In genomic region chr22:20749453-20749852, GRCh38 we compare ENCODE assay signal across 11 cellular contexts. TPM values are rescaled to one million over a fixed set of nuclear protein-coding genes. Genes with fewer than 3 reads are reported as not detected.
A peak's percentile ranks its signal among the peaks of the same experiment; 100 is the strongest.
DNase-seq lines count a peak whose midpoint lies in the region; ATAC-seq and TF ChIP-seq lines count a peak whose summit lies in the region.
"Had no signal": no experiment of that assay in that cellular context is flagged by ENCODE, and none has a peak within 500 bp of the region (broad histone marks: within the 10 kb centered on the region; RNA-seq: fewer than 3 reads in every experiment).

No MANE protein-coding gene starts in this region.

- no peak overlapping the region for H3K4me3 ChIP-seq in CD8-positive, alpha-beta memory T cell (ENCODE audit: low read length)
- H3K4me3 ChIP-seq in brain microvascular endothelial cell (ENCODE audit: low read depth, low read length) (no peak overlapping the region), neural progenitor cell (no peak overlapping the region)

- peaks cover 0 to 93% (median 14%) of the 10 kb centered on the region in 3 donors for H3K36me3 Mint-ChIP-seq in CD8-positive, alpha-beta memory T cell
- peaks cover 9% of the 10 kb centered on the region for H3K36me3 Mint-ChIP-seq in neural progenitor cell

- no peak overlapping the region for H3K4me3 Mint-ChIP-seq in CD8-positive, alpha-beta memory T cell
- no peak overlapping the region for H3K4me3 Mint-ChIP-seq in neural progenitor cell
- H3K4me3 Mint-ChIP-seq: activated CD8-positive, alpha-beta memory T cell treated with anti-CD3 and anti-CD28 coated beads, Interleukin-2, amount 10 ng/mL, durations not matched to agents 7 days and 5 days had no signal

- H3K27ac ChIP-seq in CD8-positive, alpha-beta memory T cell (ENCODE audit: low read depth, low read length): no peak overlapping the region
- peak overlapping the region; percentile 2 for H3K27ac ChIP-seq in brain microvascular endothelial cell
- H3K27ac ChIP-seq in neural progenitor cell: no peak overlapping the region
- H3K27ac ChIP-seq: epithelial cell of prostate had no signal

- no peak for TF ChIP-seq CTCF in brain microvascular endothelial cell (IDR thresholded peaks at IDR 0.05; ENCODE audit: low read depth, low read length, missing control alignments)
- TF ChIP-seq CTCF in neural progenitor cell (IDR thresholded peaks at IDR 0.05): no peak
- no peak for TF ChIP-seq CTCF in GM10266 (IDR thresholded peaks at IDR 0.05; ENCODE audit: control insufficient read depth, insufficient read depth, low read depth, missing control alignments)

- no peak for DNase-seq in CD8-positive, alpha-beta memory T cell
- DNase-seq in brain microvascular endothelial cell (no peak), neural progenitor cell (ENCODE audit: low spot score) (no peak), GM10266 (ENCODE audit: extremely low spot score) (no peak), NCI-H2227 (lab: John Stamatoyannopoulos, UW; ENCODE audit: unreplicated experiment) (no peak)
- no peak for DNase-seq in stimulated activated CD4-positive, alpha-beta T cell treated with anti-CD3 and anti-CD28 coated beads, Interleukin-2, amount 100 ng/mL, for 48 hours
- DNase-seq: activated CD8-positive, alpha-beta memory T cell treated with anti-CD3 and anti-CD28 coated beads, Interleukin-2, amount 10 ng/mL, durations not matched to agents 7 days and 5 days; stimulated activated CD4-positive, alpha-beta T cell treated with anti-CD3 and anti-CD28 coated beads, Interleukin-4, amount 100 ng/mL, for 24 hours had no signal

- peak overlapping the region in 6 of 8 donors; percentile 25 to 74 (median 60) for H3K27ac Mint-ChIP-seq in CD8-positive, alpha-beta memory T cell
- peak overlapping the region; percentile 8 for H3K27ac Mint-ChIP-seq in neural progenitor cell

- H3K27me3 ChIP-seq in CD8-positive, alpha-beta memory T cell (ENCODE audit: insufficient read depth, low read length, poor library complexity, severe bottlenecking): no peaks in the 10 kb centered on the region
- H3K27me3 ChIP-seq in brain microvascular endothelial cell (replicated peaks) (no peaks in the 10 kb centered on the region), neural progenitor cell (no peaks in the 10 kb centered on the region)

- POLR2A ChIA-PET in CD8-positive, alpha-beta memory T cell (lab: Charles Lee): no interaction called here

- H3K4me1 Mint-ChIP-seq in CD8-positive, alpha-beta memory T cell: peaks cover 0 to 11% (median 3%) of the 10 kb centered on the region in 3 donors
- no peaks in the 10 kb centered on the region for H3K4me1 Mint-ChIP-seq in neural progenitor cell

- H3K79me2 ChIP-seq in neural progenitor cell (ENCODE audit: low read depth): no peaks in the 10 kb centered on the region

- H3K27me3 Mint-ChIP-seq in CD8-positive, alpha-beta memory T cell: no peaks in the 10 kb centered on the region
- H3K27me3 Mint-ChIP-seq in neural progenitor cell (ENCODE audit: insufficient read depth, low read depth): peaks cover 5% of the 10 kb centered on the region
- H3K27me3 Mint-ChIP-seq: activated CD8-positive, alpha-beta memory T cell treated with anti-CD3 and anti-CD28 coated beads, Interleukin-2, amount 10 ng/mL, durations not matched to agents 7 days and 5 days had no signal

- CTCF ChIA-PET in CD8-positive, alpha-beta memory T cell (lab: Charles Lee): no interaction called here

- peak; percentile 2 for ATAC-seq in GM21423 (IDR thresholded peaks at IDR 0.05; ENCODE audit: unreplicated experiment)
- ATAC-seq: activated CD8-positive, alpha-beta memory T cell treated with anti-CD3 and anti-CD28 coated beads, Interleukin-2, amount 10 ng/mL, durations not matched to agents 7 days and 5 days had no signal

- H3K9ac ChIP-seq in neural progenitor cell: no peak overlapping the region

- H3K4me1 ChIP-seq in CD8-positive, alpha-beta memory T cell (ENCODE audit: insufficient read depth, low read length): no peaks in the 10 kb centered on the region
- H3K4me1 ChIP-seq in neural progenitor cell: no peaks in the 10 kb centered on the region

- no peaks in the 10 kb centered on the region for H3K9me3 Mint-ChIP-seq in CD8-positive, alpha-beta memory T cell
- no peaks in the 10 kb centered on the region for H3K9me3 Mint-ChIP-seq in neural progenitor cell

- in situ Hi-C loops in brain microvascular endothelial cell (cut with HindIII; ENCODE audit: low pct_ligation_motif_present, low sequenced_read_pairs): no loop called here

- no peak overlapping the region for H3K4me2 ChIP-seq in neural progenitor cell

- peaks cover 47% of the 10 kb centered on the region for H3K36me3 ChIP-seq in CD8-positive, alpha-beta memory T cell (ENCODE audit: insufficient read depth, low read length)
- peaks cover 28% of the 10 kb centered on the region for H3K36me3 ChIP-seq in brain microvascular endothelial cell (replicated peaks)
- no peaks in the 10 kb centered on the region for H3K36me3 ChIP-seq in neural progenitor cell

- no peaks in the 10 kb centered on the region for H4K20me1 ChIP-seq in neural progenitor cell (ENCODE audit: low read depth)

- H2AFZ ChIP-seq in neural progenitor cell (replicated peaks): no peak overlapping the region

- H3F3A ChIP-seq in neural progenitor cell (ENCODE audit: low read depth): no peaks in the 10 kb centered on the region

- no peaks in the 10 kb centered on the region for H3K9me3 ChIP-seq in CD8-positive, alpha-beta memory T cell (ENCODE audit: low read length)
- no peaks in the 10 kb centered on the region for H3K9me3 ChIP-seq in neural progenitor cell (ENCODE audit: low read depth)

RNA-seq across cellular contexts. Expression of gene SERPIND1, which starts 24.5 kb away (rescaled TPM):
- total RNA-seq in CD8-positive, alpha-beta memory T cell: not detected
- 0.32 TPM for polyA plus RNA-seq in CD8-positive, alpha-beta memory T cell
- not detected in 2 replicates for total RNA-seq in neural progenitor cell (ENCODE audit: low replicate concordance)
- total RNA-seq: activated CD8-positive, alpha-beta memory T cell treated with anti-CD3 and anti-CD28 coated beads, Interleukin-2, amount 10 ng/mL, durations not matched to agents 7 days and 5 days; renal cortical epithelial cell had no signal
